8 cellular contexts compared by ENCODE assay signal in genomic region chr15:63042879-63043340, GRCh38. TPM values are rescaled to one million over a fixed set of nuclear protein-coding genes. Genes with fewer than 3 reads are reported as not detected.
A peak's percentile ranks its signal among the peaks of the same experiment; 100 is the strongest.
DNase-seq lines count a peak whose midpoint lies in the region; ATAC-seq and TF ChIP-seq lines count a peak whose summit lies in the region.

No MANE protein-coding gene starts in this region.

- H3K36me3 ChIP-seq in PC-3 (ENCODE audit: low read depth, low read length) = no peaks in the 10 kb centered on the region

- H3K4me1 Mint-ChIP-seq in CD14-positive monocyte (peaks cover 23% of the 10 kb centered on the region), nephron (peaks cover 58% of the 10 kb centered on the region)

- H3K9me3 ChIP-seq in PC-3 (ENCODE audit: low read length) = no peaks in the 10 kb centered on the region

- H3K9me3 Mint-ChIP-seq in CD14-positive monocyte (peaks cover 0 to 12% (median 5%) of the 10 kb centered on the region in 7 donors), nephron (peaks cover 2% of the 10 kb centered on the region)

- H3K4me3 Mint-ChIP-seq in CD14-positive monocyte (peak overlapping the region; percentile 76 to 91), nephron (peak overlapping the region; percentile 97)

- peaks cover 28% of the 10 kb centered on the region for H3K79me2 ChIP-seq in PC-3 (ENCODE audit: low read length)

- H3F3A ChIP-seq in PC-3 (ENCODE audit: low read length, unreplicated experiment) = no peaks in the 10 kb centered on the region

- H3K9ac ChIP-seq in PC-3 (ENCODE audit: low read length) = peak overlapping the region; percentile 59

- no peaks in the 10 kb centered on the region for H3K9me2 ChIP-seq in PC-3 (replicated peaks; ENCODE audit: low read length)

- H2AFZ ChIP-seq in PC-3 (ENCODE audit: low read length) = peak overlapping the region; percentile 95

- intact Hi-C loops in CD14-positive monocyte (cut with micrococcal nuclease) (loop anchor here (10.0 kb wide), 2 partner anchors 142 to 242 kb away; partner anchors contain the start of gene RAB8B (in 1 of the 2)), PC-3 (cut with micrococcal nuclease) (no loop called here)

- no peak overlapping the region for H3K27ac ChIP-seq in PC-3 (ENCODE audit: low read length)

- POLR2A ChIA-PET in PC-3 (lab: Charles Lee; ENCODE audit: unreplicated experiment) = no interaction called here

- peak overlapping the region; percentile 99 for H3K4me2 ChIP-seq in PC-3 (ENCODE audit: low read length)

- DNase-seq in CD14-positive monocyte (ENCODE audit: low spot score) (no peak), PC-3 (no peak), NCI-H1694 (lab: John Stamatoyannopoulos, UW) (no peak), NCI-H1048 (lab: John Stamatoyannopoulos, UW) (no peak), GOT3 (lab: John Stamatoyannopoulos, UW) (no peak)

- peaks cover 77 to 93% (median 86%) of the 10 kb centered on the region in 3 donors for H3K27me3 Mint-ChIP-seq in CD14-positive monocyte (ENCODE audit: low read depth in 3 of 3)
- peaks cover 21% of the 10 kb centered on the region for H3K27me3 Mint-ChIP-seq in nephron (ENCODE audit: low read depth)

- H4K20me1 ChIP-seq in PC-3 (ENCODE audit: low read length) = no peaks in the 10 kb centered on the region

- CTCF ChIA-PET in PC-3 (lab: Charles Lee) = no interaction called here

- no TSS peak for BruUV-seq in PC-3 (replicated peaks; lab: Mats Ljungman, UMichigan)

- H3K27ac Mint-ChIP-seq in CD14-positive monocyte (no peak overlapping the region), nephron (peak overlapping the region; percentile 47 to 92 (median 78))

- H3K36me3 Mint-ChIP-seq in CD14-positive monocyte (peaks cover 2% of the 10 kb centered on the region in 2 donors), nephron (ENCODE audit: low read depth) (peaks cover 24% of the 10 kb centered on the region)

- peak overlapping the region; percentile 94 for H3K4me3 ChIP-seq in PC-3 (ENCODE audit: low read length)

- TF ChIP-seq CTCF in CD14-positive monocyte (IDR thresholded peaks at IDR 0.05) = no peak
- no peak for TF ChIP-seq CTCF in PC-3 (conservative IDR thresholded peaks at IDR 0.05; ENCODE audit: low read depth, low read length)
- no peak for TF ChIP-seq CTCF in nephron (IDR thresholded peaks at IDR 0.05; ENCODE audit: unreplicated experiment in 3 of 3)

- ATAC-seq in PC-3 (peak; percentile 39), esophagus mucosa (peak; percentile 21), GM19035 (IDR thresholded peaks at IDR 0.05; ENCODE audit: unreplicated experiment) (no peak)

- H3K27me3 ChIP-seq in PC-3 (ENCODE audit: low read length) = no peaks in the 10 kb centered on the region

- H3K4me1 ChIP-seq in PC-3 (ENCODE audit: insufficient read depth, low read length) = peaks cover 41% of the 10 kb centered on the region

RNA-seq across cellular contexts. Expression of gene TPM1, which starts 0.4 kb away (rescaled TPM):
- 10 to 100 TPM; 11.7 to 15.9 TPM for polyA plus RNA-seq in CD14-positive monocyte
- total RNA-seq in PC-3 (2014; rRNA removed) (127 and 156 TPM in 2 replicates), esophagus mucosa (28.3 TPM)

Comparison
In these comparisons a context has a peak if more than half of its experiments do, and no peak if none do; other contexts are left out.
1. H3K27ac Mint-ChIP-seq: peak in nephron (3 of 3); none in CD14-positive monocyte (0 of 7).